In genomic region chr17:34254651-34255380, GRCh38 we compare ENCODE assay signal across 1 cellular context.
A peak's percentile ranks its signal among the peaks of the same experiment; 100 is the strongest.
TF ChIP-seq lines count a peak whose summit lies in the region.

Gene CCL2, plus strand, starts transcription at chr17:34255285. Its CDS starts 65 bp downstream, at chr17:34255350.

TF ChIP-seq in HEK293, 187 proteins besides CTCF, POLR2A, EP300 and RAD21 (continued from another document):
- TF ChIP-seq ZNF23 (tag by site-specific recombination; IDR thresholded peaks at IDR 0.05; ENCODE audit: borderline replicate concordance) (no peak), BCL6B (tag by site-specific recombination; IDR thresholded peaks at IDR 0.05) (no peak), ZNF692 (tag by site-specific recombination; IDR thresholded peaks at IDR 0.05) (no peak), ZFP3 (tag by site-specific recombination; IDR thresholded peaks at IDR 0.05; ENCODE audit: low read depth) (no peak), ZSCAN16 (tag by site-specific recombination; IDR thresholded peaks at IDR 0.05) (no peak), ZNF335 (tag by site-specific recombination; conservative IDR thresholded peaks at IDR 0.05) (peak; percentile 67), ZNF677 (tag by site-specific recombination; IDR thresholded peaks at IDR 0.05) (no peak), GLIS1 (tag by site-specific recombination; IDR thresholded peaks at IDR 0.05) (peak; percentile 69), ZNF776 (tag by site-specific recombination; IDR thresholded peaks at IDR 0.05; ENCODE audit: borderline replicate concordance) (no peak), ZNF555 (tag by site-specific recombination; conservative IDR thresholded peaks at IDR 0.05) (no peak), ZBTB48 (tag by site-specific recombination; IDR thresholded peaks at IDR 0.05) (peak; percentile 60; the same call in 1 of the 2 replicates), ZNF26 (tag by site-specific recombination; IDR thresholded peaks at IDR 0.05) (no peak), ZNF561 (tag by site-specific recombination; IDR thresholded peaks at IDR 0.05; ENCODE audit: borderline replicate concordance) (no peak), ZNF521 (tag by site-specific recombination; IDR thresholded peaks at IDR 0.05) (no peak), ZNF341 (tag by site-specific recombination; IDR thresholded peaks at IDR 0.05; ENCODE audit: low read depth) (no peak), ZNF19 (tag by site-specific recombination; IDR thresholded peaks at IDR 0.05; ENCODE audit: low read depth) (no peak), SP2 (tag by site-specific recombination; IDR thresholded peaks at IDR 0.05) (0 out of 2 replicates have a peak, but pooled peaks have one; percentile 23), ZEB2 (tag by site-specific recombination; IDR thresholded peaks at IDR 0.05) (no peak), EGR2 (tag by site-specific recombination; IDR thresholded peaks at IDR 0.05; ENCODE audit: low read depth) (no peak), ZNF202 (tag by site-specific recombination; IDR thresholded peaks at IDR 0.05; ENCODE audit: borderline replicate concordance) (no peak), PRDM2 (tag by site-specific recombination; IDR thresholded peaks at IDR 0.05; ENCODE audit: borderline replicate concordance) (no peak), ZNF707 (tag by site-specific recombination; IDR thresholded peaks at IDR 0.05) (no peak), ZNF654 (tag by site-specific recombination; IDR thresholded peaks at IDR 0.05; ENCODE audit: low read depth) (no peak), ZSCAN4 (tag by site-specific recombination; IDR thresholded peaks at IDR 0.05) (no peak), ZNF645 (tag by site-specific recombination; IDR thresholded peaks at IDR 0.05) (no peak), ZNF266 (tag by site-specific recombination; IDR thresholded peaks at IDR 0.05; ENCODE audit: low read depth) (no peak), ZNF518A (tag by site-specific recombination; conservative IDR thresholded peaks at IDR 0.05; ENCODE audit: low read depth) (peak; percentile 58)
